1 cellular context compared by ENCODE assay signal in the genomic region with DNA sequence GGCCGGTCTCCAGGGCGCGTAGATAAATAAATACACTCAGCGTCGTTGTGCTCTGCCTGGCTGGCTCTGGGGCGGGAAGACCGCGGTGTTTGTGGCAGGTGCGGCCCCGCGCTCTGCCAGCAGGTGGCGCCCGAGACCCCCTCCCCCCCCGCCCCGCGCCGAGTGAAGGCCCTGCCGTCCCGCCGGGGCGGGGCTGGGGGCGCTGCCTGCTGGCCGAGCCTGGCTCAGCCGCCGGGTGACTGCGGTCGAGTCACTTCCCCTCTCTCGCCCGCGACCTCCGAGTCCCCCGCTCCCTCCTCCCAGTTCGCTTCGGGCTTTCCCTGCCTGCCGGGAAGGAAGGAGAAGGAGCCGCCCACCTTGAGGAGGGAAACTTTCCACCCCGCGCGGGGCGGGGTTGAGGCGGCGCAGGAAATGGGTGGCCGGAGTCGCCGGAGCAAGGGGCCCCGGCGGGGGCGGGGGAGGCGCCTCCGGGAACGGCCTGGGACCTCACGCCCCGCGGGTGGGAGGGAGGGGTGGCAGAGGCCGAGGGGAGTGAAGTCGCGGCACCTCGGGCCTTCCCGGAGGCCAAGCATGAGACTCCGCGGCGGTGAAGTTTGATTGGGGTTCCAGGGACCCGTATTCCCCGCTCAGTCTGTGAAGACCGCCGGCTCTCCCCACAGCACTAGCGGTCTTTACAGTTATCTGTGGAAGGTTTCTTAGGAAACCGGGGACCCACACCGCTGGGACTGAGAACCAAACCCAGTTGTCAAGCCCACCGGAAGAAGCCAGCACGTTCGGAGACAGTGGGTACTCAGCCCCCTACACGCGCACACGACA.
TF ChIP-seq lines count a peak whose summit lies in the region.

No MANE protein-coding gene starts in this region.

TF ChIP-seq in K562, 482 proteins besides CTCF, POLR2A, EP300 and RAD21 (continued from another document and continues in another):
- TF ChIP-seq, protein P1, sequence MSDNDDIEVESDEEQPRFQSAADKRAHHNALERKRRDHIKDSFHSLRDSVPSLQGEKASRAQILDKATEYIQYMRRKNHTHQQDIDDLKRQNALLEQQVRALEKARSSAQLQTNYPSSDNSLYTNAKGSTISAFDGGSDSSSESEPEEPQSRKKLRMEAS (CRISPR knock-in tag; IDR thresholded peaks at IDR 0.05) = no peak; the same call in 1 of the 2 replicates
- TF ChIP-seq BCOR (IDR thresholded peaks at IDR 0.05) = peak; percentile 9; the same call in 1 of the 2 replicates
- TF ChIP-seq FOXA3 (CRISPR knock-in tag; conservative IDR thresholded peaks at IDR 0.05 in 1 of 2, IDR thresholded peaks at IDR 0.05 in 1 of 2) = no peak
- peak; percentile 37 for TF ChIP-seq TCF3 (CRISPR knock-in tag; IDR thresholded peaks at IDR 0.05)
- TF ChIP-seq PCBP1 (IDR thresholded peaks at IDR 0.05; ENCODE audit: low read depth, low read length, poor library complexity, severe bottlenecking) = peak; percentile 68
- TF ChIP-seq E2F3 (CRISPR knock-in tag; IDR thresholded peaks at IDR 0.05) = no peak
- peak; percentile 62 for TF ChIP-seq NCOR1 (IDR thresholded peaks at IDR 0.05)
- peak; percentile 53; the same call in 1 of the 2 replicates for TF ChIP-seq LEF1 (IDR thresholded peaks at IDR 0.05)
- peak; percentile 58 to 72; a peak in 2 of 4 replicates for TF ChIP-seq SIN3A (IDR thresholded peaks at IDR 0.05; ENCODE audit: borderline replicate concordance in 2 of 2, control insufficient read depth in 1 of 2, low read depth in 2 of 2, low read length in 2 of 2)
- peak; percentile 28; the same call in 1 of the 2 replicates for TF ChIP-seq ZKSCAN1 (IDR thresholded peaks at IDR 0.05; ENCODE audit: low read depth, low read length)
- TF ChIP-seq, protein P2, sequence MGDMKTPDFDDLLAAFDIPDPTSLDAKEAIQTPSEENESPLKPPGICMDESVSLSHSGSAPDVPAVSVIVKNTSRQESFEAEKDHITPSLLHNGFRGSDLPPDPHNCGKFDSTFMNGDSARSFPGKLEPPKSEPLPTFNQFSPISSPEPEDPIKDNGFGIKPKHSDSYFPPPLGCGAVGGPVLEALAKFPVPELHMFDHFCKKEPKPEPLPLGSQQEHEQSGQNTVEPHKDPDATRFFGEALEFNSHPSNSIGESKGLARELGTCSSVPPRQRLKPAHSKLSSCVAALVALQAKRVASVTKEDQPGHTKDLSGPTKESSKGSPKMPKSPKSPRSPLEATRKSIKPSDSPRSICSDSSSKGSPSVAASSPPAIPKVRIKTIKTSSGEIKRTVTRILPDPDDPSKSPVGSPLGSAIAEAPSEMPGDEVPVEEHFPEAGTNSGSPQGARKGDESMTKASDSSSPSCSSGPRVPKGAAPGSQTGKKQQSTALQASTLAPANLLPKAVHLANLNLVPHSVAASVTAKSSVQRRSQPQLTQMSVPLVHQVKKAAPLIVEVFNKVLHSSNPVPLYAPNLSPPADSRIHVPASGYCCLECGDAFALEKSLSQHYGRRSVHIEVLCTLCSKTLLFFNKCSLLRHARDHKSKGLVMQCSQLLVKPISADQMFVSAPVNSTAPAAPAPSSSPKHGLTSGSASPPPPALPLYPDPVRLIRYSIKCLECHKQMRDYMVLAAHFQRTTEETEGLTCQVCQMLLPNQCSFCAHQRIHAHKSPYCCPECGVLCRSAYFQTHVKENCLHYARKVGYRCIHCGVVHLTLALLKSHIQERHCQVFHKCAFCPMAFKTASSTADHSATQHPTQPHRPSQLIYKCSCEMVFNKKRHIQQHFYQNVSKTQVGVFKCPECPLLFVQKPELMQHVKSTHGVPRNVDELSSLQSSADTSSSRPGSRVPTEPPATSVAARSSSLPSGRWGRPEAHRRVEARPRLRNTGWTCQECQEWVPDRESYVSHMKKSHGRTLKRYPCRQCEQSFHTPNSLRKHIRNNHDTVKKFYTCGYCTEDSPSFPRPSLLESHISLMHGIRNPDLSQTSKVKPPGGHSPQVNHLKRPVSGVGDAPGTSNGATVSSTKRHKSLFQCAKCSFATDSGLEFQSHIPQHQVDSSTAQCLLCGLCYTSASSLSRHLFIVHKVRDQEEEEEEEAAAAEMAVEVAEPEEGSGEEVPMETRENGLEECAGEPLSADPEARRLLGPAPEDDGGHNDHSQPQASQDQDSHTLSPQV (IDR thresholded peaks at IDR 0.05) = 0 out of 2 replicates have a peak, but pooled peaks have one; percentile 29
- TF ChIP-seq ATF7 (IDR thresholded peaks at IDR 0.05) = peak; percentile 66
- peak; percentile 97 for TF ChIP-seq CCNT2 (IDR thresholded peaks at IDR 0.05; ENCODE audit: borderline replicate concordance, extremely low read depth, insufficient read length, low read depth, low read length)
- TF ChIP-seq PHTF2 (CRISPR knock-in tag; IDR thresholded peaks at IDR 0.05) = no peak
- TF ChIP-seq KAT7 (CRISPR knock-in tag; IDR thresholded peaks at IDR 0.05; ENCODE audit: borderline replicate concordance) = peak; percentile 48
- peak; percentile 89 for TF ChIP-seq CXXC5 (CRISPR knock-in tag; IDR thresholded peaks at IDR 0.05)
- TF ChIP-seq RBFOX2 (IDR thresholded peaks at IDR 0.05; ENCODE audit: low read depth, low read length) = peak; percentile 62; the same call in 1 of the 2 replicates
- peak; percentile 50; the same call in 1 of the 2 replicates for TF ChIP-seq SOX6 (IDR thresholded peaks at IDR 0.05)
- TF ChIP-seq, protein P3, sequence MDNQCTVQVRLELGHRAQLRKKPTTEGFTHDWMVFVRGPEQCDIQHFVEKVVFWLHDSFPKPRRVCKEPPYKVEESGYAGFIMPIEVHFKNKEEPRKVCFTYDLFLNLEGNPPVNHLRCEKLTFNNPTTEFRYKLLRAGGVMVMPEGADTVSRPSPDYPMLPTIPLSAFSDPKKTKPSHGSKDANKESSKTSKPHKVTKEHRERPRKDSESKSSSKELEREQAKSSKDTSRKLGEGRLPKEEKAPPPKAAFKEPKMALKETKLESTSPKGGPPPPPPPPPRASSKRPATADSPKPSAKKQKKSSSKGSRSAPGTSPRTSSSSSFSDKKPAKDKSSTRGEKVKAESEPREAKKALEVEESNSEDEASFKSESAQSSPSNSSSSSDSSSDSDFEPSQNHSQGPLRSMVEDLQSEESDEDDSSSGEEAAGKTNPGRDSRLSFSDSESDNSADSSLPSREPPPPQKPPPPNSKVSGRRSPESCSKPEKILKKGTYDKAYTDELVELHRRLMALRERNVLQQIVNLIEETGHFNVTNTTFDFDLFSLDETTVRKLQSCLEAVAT (IDR thresholded peaks at IDR 0.05) = peak in 1 of 2 experiments; percentile 47; a peak in 1 of 4 replicates
- TF ChIP-seq, protein P4, sequence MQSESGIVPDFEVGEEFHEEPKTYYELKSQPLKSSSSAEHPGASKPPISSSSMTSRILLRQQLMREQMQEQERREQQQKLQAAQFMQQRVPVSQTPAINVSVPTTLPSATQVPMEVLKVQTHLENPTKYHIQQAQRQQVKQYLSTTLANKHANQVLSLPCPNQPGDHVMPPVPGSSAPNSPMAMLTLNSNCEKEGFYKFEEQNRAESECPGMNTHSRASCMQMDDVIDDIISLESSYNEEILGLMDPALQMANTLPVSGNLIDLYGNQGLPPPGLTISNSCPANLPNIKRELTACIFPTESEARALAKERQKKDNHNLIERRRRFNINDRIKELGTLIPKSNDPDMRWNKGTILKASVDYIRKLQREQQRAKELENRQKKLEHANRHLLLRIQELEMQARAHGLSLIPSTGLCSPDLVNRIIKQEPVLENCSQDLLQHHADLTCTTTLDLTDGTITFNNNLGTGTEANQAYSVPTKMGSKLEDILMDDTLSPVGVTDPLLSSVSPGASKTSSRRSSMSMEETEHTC (IDR thresholded peaks at IDR 0.05) = 0 out of 2 replicates have a peak, but pooled peaks have one; percentile 14
- TF ChIP-seq SMC3 (conservative IDR thresholded peaks at IDR 0.05; ENCODE audit: insufficient read depth, low read depth, low read length) = peak; percentile 50; the same call in 1 of the 2 replicates
- peak in 1 of 2 experiments; percentile 65; a peak in 1 of 4 replicates for TF ChIP-seq NONO (IDR thresholded peaks at IDR 0.05; ENCODE audit: low read depth in 2 of 2, low read length in 1 of 2)
- no peak for TF ChIP-seq CC2D1A (IDR thresholded peaks at IDR 0.05)
- peak; percentile 5; the same call in 1 of the 2 replicates for TF ChIP-seq CBFA2T3 (IDR thresholded peaks at IDR 0.05)
- TF ChIP-seq SMAD4 (CRISPR knock-in tag; conservative IDR thresholded peaks at IDR 0.05) = peak; percentile 94
- TF ChIP-seq EWSR1 (IDR thresholded peaks at IDR 0.05; ENCODE audit: borderline replicate concordance, low read depth, partially characterized antibody) = no peak
- TF ChIP-seq KLF1 (tag; IDR thresholded peaks at IDR 0.05) = 0 out of 2 replicates have a peak, but pooled peaks have one; percentile 28
- peak; percentile 96 for TF ChIP-seq HMGN3 (IDR thresholded peaks at IDR 0.05; ENCODE audit: borderline replicate concordance, extremely low read depth, insufficient read length, low read depth, low read length)
- TF ChIP-seq ZNF263 (CRISPR knock-in tag; IDR thresholded peaks at IDR 0.05; ENCODE audit: borderline replicate concordance) = peak; percentile 67; the same call in 1 of the 2 replicates
- TF ChIP-seq, protein P5, sequence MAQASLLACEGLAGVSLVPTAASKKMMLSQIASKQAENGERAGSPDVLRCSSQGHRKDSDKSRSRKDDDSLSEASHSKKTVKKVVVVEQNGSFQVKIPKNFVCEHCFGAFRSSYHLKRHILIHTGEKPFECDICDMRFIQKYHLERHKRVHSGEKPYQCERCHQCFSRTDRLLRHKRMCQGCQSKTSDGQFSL (CRISPR knock-in tag; IDR thresholded peaks at IDR 0.05) = peak; percentile 98
- TF ChIP-seq, protein P5 (tag; IDR thresholded peaks at IDR 0.05) = peak in 1 of 2 experiments; percentile 97; a peak in 2 of 4 replicates
- TF ChIP-seq, protein P6, sequence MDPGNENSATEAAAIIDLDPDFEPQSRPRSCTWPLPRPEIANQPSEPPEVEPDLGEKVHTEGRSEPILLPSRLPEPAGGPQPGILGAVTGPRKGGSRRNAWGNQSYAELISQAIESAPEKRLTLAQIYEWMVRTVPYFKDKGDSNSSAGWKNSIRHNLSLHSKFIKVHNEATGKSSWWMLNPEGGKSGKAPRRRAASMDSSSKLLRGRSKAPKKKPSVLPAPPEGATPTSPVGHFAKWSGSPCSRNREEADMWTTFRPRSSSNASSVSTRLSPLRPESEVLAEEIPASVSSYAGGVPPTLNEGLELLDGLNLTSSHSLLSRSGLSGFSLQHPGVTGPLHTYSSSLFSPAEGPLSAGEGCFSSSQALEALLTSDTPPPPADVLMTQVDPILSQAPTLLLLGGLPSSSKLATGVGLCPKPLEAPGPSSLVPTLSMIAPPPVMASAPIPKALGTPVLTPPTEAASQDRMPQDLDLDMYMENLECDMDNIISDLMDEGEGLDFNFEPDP (CRISPR knock-in tag; IDR thresholded peaks at IDR 0.05) = no peak
- no peak for TF ChIP-seq ZBTB8A (IDR thresholded peaks at IDR 0.05; ENCODE audit: partially characterized antibody)
- TF ChIP-seq, protein P7, sequence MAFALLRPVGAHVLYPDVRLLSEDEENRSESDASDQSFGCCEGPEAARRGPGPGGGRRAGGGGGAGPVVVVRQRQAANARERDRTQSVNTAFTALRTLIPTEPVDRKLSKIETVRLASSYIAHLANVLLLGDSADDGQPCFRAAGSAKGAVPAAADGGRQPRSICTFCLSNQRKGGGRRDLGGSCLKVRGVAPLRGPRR (CRISPR knock-in tag; IDR thresholded peaks at IDR 0.05) = no peak
- peak; percentile 42 for TF ChIP-seq POLR2B (IDR thresholded peaks at IDR 0.05; ENCODE audit: low read depth, partially characterized antibody)
- TF ChIP-seq ZBTB7A (IDR thresholded peaks at IDR 0.05; ENCODE audit: borderline replicate concordance, control insufficient read depth, low read depth, low read length) = peak; percentile 96
- 0 out of 2 replicates have a peak, but pooled peaks have one; percentile 8 for TF ChIP-seq PHF21A (IDR thresholded peaks at IDR 0.05; ENCODE audit: borderline replicate concordance, low read depth)
- peak; percentile 85 for TF ChIP-seq MTA3 (IDR thresholded peaks at IDR 0.05; ENCODE audit: borderline replicate concordance)
- no peak for TF ChIP-seq XRCC3 (IDR thresholded peaks at IDR 0.05)
- peak; percentile 46 for TF ChIP-seq ZFX (CRISPR knock-in tag; IDR thresholded peaks at IDR 0.05)
- peak; percentile 56; the same call in 1 of the 2 replicates for TF ChIP-seq MYC (IDR thresholded peaks at IDR 0.05; ENCODE audit: low read depth, low read length)
- TF ChIP-seq MYC (CRISPR knock-in tag; IDR thresholded peaks at IDR 0.05; ENCODE audit: borderline replicate concordance, low read depth) = no peak
- peak; percentile 17 for TF ChIP-seq TBP (optimal IDR thresholded peaks at IDR 0.05; ENCODE audit: low read depth, low read length)
- TF ChIP-seq NUFIP1 (IDR thresholded peaks at IDR 0.05; ENCODE audit: partially characterized antibody) = no peak
- peak; percentile 62; the same call in 1 of the 2 replicates for TF ChIP-seq POLR2AphosphoS2 (IDR thresholded peaks at IDR 0.05; ENCODE audit: low read length)
- TF ChIP-seq MAZ (CRISPR knock-in tag; conservative IDR thresholded peaks at IDR 0.05 in 1 of 2, IDR thresholded peaks at IDR 0.05 in 1 of 2) = peak; percentile 96 to 99
- TF ChIP-seq, protein P8, sequence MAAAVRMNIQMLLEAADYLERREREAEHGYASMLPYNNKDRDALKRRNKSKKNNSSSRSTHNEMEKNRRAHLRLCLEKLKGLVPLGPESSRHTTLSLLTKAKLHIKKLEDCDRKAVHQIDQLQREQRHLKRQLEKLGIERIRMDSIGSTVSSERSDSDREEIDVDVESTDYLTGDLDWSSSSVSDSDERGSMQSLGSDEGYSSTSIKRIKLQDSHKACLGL (CRISPR knock-in tag; IDR thresholded peaks at IDR 0.05; ENCODE audit: borderline replicate concordance, poor library complexity, severe bottlenecking) = no peak
- TF ChIP-seq PHB (CRISPR knock-in tag; IDR thresholded peaks at IDR 0.05) = no peak
- TF ChIP-seq, protein P9, sequence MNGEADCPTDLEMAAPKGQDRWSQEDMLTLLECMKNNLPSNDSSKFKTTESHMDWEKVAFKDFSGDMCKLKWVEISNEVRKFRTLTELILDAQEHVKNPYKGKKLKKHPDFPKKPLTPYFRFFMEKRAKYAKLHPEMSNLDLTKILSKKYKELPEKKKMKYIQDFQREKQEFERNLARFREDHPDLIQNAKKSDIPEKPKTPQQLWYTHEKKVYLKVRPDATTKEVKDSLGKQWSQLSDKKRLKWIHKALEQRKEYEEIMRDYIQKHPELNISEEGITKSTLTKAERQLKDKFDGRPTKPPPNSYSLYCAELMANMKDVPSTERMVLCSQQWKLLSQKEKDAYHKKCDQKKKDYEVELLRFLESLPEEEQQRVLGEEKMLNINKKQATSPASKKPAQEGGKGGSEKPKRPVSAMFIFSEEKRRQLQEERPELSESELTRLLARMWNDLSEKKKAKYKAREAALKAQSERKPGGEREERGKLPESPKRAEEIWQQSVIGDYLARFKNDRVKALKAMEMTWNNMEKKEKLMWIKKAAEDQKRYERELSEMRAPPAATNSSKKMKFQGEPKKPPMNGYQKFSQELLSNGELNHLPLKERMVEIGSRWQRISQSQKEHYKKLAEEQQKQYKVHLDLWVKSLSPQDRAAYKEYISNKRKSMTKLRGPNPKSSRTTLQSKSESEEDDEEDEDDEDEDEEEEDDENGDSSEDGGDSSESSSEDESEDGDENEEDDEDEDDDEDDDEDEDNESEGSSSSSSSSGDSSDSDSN (IDR thresholded peaks at IDR 0.05; ENCODE audit: borderline replicate concordance in 1 of 2, low read depth in 2 of 2, low read length in 2 of 2) = peak; percentile 55 to 81; a peak in 2 of 4 replicates
- peak; percentile 79; the same call in 1 of the 2 replicates for TF ChIP-seq ESRRA (IDR thresholded peaks at IDR 0.05; ENCODE audit: borderline replicate concordance, low read depth)
- peak; percentile 34; the same call in 1 of the 2 replicates for TF ChIP-seq KLF13 (tag; IDR thresholded peaks at IDR 0.05; ENCODE audit: borderline replicate concordance, low read depth)
- TF ChIP-seq GABPA (tag; conservative IDR thresholded peaks at IDR 0.05; ENCODE audit: low read depth) = peak; percentile 80
